29 cellular contexts compared by ENCODE assay signal in the genomic region with DNA sequence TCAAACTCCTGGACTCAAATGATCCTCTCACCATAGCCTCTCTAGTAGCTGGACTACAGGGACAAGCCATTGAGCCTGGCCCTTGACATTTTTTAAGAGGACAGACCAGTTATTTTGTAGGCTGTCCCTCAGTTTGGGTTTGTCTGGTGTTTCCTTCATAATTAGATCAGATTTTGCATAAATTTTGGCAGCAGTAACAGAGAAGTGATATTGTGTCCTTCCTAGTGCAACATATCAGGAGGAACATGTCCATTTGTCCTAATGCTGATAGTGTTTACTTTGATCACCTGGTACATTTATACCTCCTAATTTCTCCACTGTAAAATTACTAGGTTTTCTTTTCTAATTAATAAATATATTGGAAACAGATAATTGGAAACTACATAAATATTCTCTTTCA.
"Had no signal": no experiment of that assay in that cellular context is flagged by ENCODE, and none has a peak within 500 bp of the region (broad histone marks: within the 10 kb centered on the region; RNA-seq: fewer than 3 reads in every experiment).

No MANE protein-coding gene starts in this region.

- H3K36me3 ChIP-seq: adrenal gland, ascending aorta, brain microvascular endothelial cell, breast epithelium, cardiac muscle cell had no signal

- DNase-seq: activated effector memory CD4-positive, alpha-beta T cell treated with anti-CD3 and anti-CD28 coated beads, Interleukin-2, amount 50 U/mL, for 16 hours; activated effector memory CD4-positive, alpha-beta T cell treated with Interleukin-2 at 50 U/mL for 16 hours; activated gamma-delta T cell; activated gamma-delta T cell treated with Interleukin-2 at 50 U/mL for 16 hours; activated naive CD4-positive, alpha-beta T cell; activated naive CD4-positive, alpha-beta T cell treated with anti-CD3 and anti-CD28 coated beads for 36 hours; activated naive CD4-positive, alpha-beta T cell treated with anti-CD3 and anti-CD28 coated beads, Interleukin-2, amount 10 ng/mL, durations not matched to agents 7 days and 5 days; activated naive CD4-positive, alpha-beta T cell treated with anti-CD3 and anti-CD28 coated beads, Interleukin-2, amount 50 U/mL, for 16 hours; activated naive CD4-positive, alpha-beta T cell treated with Interleukin-2 at 50 U/mL for 16 hours; activated naive CD8-positive, alpha-beta T cell treated with anti-CD3 and anti-CD28 coated beads for 36 hours; activated naive CD8-positive, alpha-beta T cell treated with anti-CD3 and anti-CD28 coated beads, Interleukin-2, amount 10 ng/mL, durations not matched to agents 7 days and 5 days; activated naive CD8-positive, alpha-beta T cell treated with anti-CD3 and anti-CD28 coated beads, Interleukin-2, amount 50 U/mL, for 24 hours; activated T-cell treated with anti-CD3 and anti-CD28 coated beads, Interleukin-2, amount 50 U/mL, for 24 hours; activated T-cell treated with anti-CD3 and anti-CD28 coated beads, Interleukin-2, amount 50 U/mL, for 4 hours; activated T-cell treated with anti-CD3 and anti-CD28 coated beads, Interleukin-2, amount 50 U/mL, for 48 hours; activated T-cell treated with anti-CD3 and anti-CD28 coated beads, Interleukin-2, amount 50 U/mL, for 72 hours; adrenal gland; amniotic stem cell; amygdala; anterior cingulate cortex; aorta; body of pancreas; brain microvascular endothelial cell; caudate nucleus; central memory CD4-positive, alpha-beta T cell; cerebellar nuclear complex had no signal

- H3K27ac ChIP-seq: adrenal gland, ascending aorta, body of pancreas, brain microvascular endothelial cell, breast epithelium, cardiac muscle cell had no signal

- H3K9me3 ChIP-seq: adrenal gland, body of pancreas had no signal

- H3K4me3 ChIP-seq: adrenal gland, ascending aorta, body of pancreas, breast epithelium, cardiac muscle cell had no signal

- H3K4me1 ChIP-seq: body of pancreas, breast epithelium had no signal
